In genomic region chr6:169251371-169251802, GRCh38 we compare ENCODE assay signal across 9 cellular contexts. TPM values are rescaled to one million over a fixed set of nuclear protein-coding genes. Genes with fewer than 3 reads are reported as not detected.
DNase-seq lines count a peak whose midpoint lies in the region; ATAC-seq and TF ChIP-seq lines count a peak whose summit lies in the region.
"Had no signal": no experiment of that assay in that cellular context is flagged by ENCODE, and none has a peak within 500 bp of the region (broad histone marks: within the 10 kb centered on the region; RNA-seq: fewer than 3 reads in every experiment).

No MANE protein-coding gene starts in this region.

- DNase-seq in AG08395 (ENCODE audit: low spot score) (peak; percentile 33), astrocyte of the cerebellum (ENCODE audit: low read depth) (no peak), right atrium auricular region (ENCODE audit: low spot score) (no peak), putamen (ENCODE audit: low spot score) (peak; percentile 72), NCI-H1436 treated with DMSO at 0.1 percent for 48 hours (lab: John Stamatoyannopoulos, UW) (no peak), NCI-H510A (lab: John Stamatoyannopoulos, UW) (no peak), NCI-H187 (lab: John Stamatoyannopoulos, UW) (no peak)
- DNase-seq: T-helper 2 cell had no signal

- no peak for TF ChIP-seq CTCF in astrocyte of the cerebellum (IDR thresholded peaks at IDR 0.05; ENCODE audit: low read depth, low read length, missing control alignments)
- TF ChIP-seq CTCF in right atrium auricular region (IDR thresholded peaks at IDR 0.05): no peak

- peaks cover 20% of the 10 kb centered on the region for H3K36me3 ChIP-seq in right atrium auricular region

- in situ Hi-C loops in astrocyte of the cerebellum (cut with HindIII; ENCODE audit: low sequenced_read_pairs): no loop called here

- H3K27me3 ChIP-seq in right atrium auricular region: peaks cover 4 to 6% of the 10 kb centered on the region in 2 donors

- ATAC-seq in GM18909 (IDR thresholded peaks at IDR 0.05; ENCODE audit: poor library complexity, unreplicated experiment): no peak

- H3K27ac ChIP-seq in right atrium auricular region: peak overlapping the region; percentile 32 to 55

- H3K9me3 ChIP-seq in right atrium auricular region: no peaks in the 10 kb centered on the region

- peak overlapping the region; percentile 37 for H3K4me3 ChIP-seq in astrocyte of the cerebellum (ENCODE audit: low read depth, low read length)
- peak overlapping the region; percentile 27 to 46 for H3K4me3 ChIP-seq in right atrium auricular region

- H3K4me1 ChIP-seq in right atrium auricular region: peaks cover 0 to 13% of the 10 kb centered on the region in 2 donors

RNA-seq across cellular contexts. Expression of gene THBS2, which starts 2.3 kb away (rescaled TPM):
- 10 to 100 TPM; 16.2 to 24.5 TPM for total RNA-seq in right atrium auricular region

Comparison
In these comparisons a context has a peak if more than half of its experiments do, and no peak if none do; other contexts are left out.
1. DNase-seq: peak in AG08395 (single experiment) and putamen (single experiment); none in astrocyte of the cerebellum (single experiment), right atrium auricular region (single experiment), NCI-H1436 treated with DMSO at 0.1 percent for 48 hours (single experiment), NCI-H510A (single experiment) and NCI-H187 (0 of 2).